ENCODE assay signal across 8 cellular contexts in the genomic region with DNA sequence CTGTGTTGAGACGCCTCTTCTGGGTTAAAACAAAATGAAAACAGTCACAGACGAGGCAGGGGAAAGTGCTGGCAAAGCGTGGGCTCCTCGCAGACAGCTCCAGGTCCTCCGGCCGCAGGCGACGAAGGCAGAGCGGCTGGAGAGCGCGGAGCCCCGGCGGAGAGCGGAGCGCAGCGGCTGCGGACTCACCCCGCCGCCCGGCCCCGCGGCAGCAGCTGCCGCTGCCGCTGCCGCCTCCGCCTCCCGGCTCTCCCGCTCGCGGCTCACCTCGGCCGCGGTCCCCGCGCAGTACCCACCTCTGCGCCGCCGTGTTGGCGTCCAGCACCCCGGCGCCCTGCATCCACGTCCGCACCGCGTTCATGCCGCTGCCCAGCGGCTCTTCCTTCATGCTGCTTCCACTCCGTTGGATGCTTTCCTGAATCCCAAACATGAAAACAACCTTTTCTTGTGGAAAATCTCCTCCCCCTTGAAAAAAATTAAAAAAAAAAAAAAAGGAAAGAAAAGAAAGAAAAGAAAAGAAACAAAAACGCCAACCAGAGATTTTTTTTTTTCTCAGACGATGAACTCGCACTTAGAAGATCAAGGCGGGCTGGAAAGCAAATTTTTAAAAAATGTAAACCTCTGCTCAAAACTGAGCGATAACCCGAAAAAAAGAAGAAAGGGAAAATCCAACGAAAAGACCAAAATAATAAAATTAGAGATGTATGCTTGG. TPM values are rescaled to one million over a fixed set of nuclear protein-coding genes. Genes with fewer than 3 reads are reported as not detected.
DNase-seq lines count a peak whose midpoint lies in the region; ATAC-seq, FAIRE-seq and TF ChIP-seq lines count a peak whose summit lies in the region.

No MANE protein-coding gene starts in this region.

- H3K27ac ChIP-seq in pancreas = peak overlapping the region in 2 of 4 donors; percentile 65 to 68

- H3K4me3 ChIP-seq in NT2/D1 (ENCODE audit: insufficient read length, low read depth) (peak overlapping the region; percentile 45), pancreas (peak overlapping the region; percentile 28 to 48 (median 34))

- no peak for TF ChIP-seq CTCF in pancreas (IDR thresholded peaks at IDR 0.05)

- H3K27me3 ChIP-seq in NT2/D1 (ENCODE audit: insufficient read depth, insufficient read length) (peaks cover 67% of the 10 kb centered on the region), pancreas (peaks cover 0 to 13% (median 0%) of the 10 kb centered on the region in 4 donors)

- FAIRE-seq in pancreas (lab: Jason Lieb, UNC) = no peak

- intact Hi-C loops in pancreas (cut with DNase I) = no loop called here

- ATAC-seq in HG02759 (IDR thresholded peaks at IDR 0.05; ENCODE audit: unreplicated experiment) (peak; percentile 32), pancreas (peak; percentile 32 to 59 (median 40)), HG02840 (IDR thresholded peaks at IDR 0.05; ENCODE audit: low FRiP score, unreplicated experiment) (no peak)

- H3K36me3 ChIP-seq in NT2/D1 (ENCODE audit: insufficient read depth, insufficient read length, low read length) (no peaks in the 10 kb centered on the region), pancreas (no peaks in the 10 kb centered on the region)

- H3K4me1 ChIP-seq in NT2/D1 (ENCODE audit: insufficient read depth, insufficient read length) (no peaks in the 10 kb centered on the region), pancreas (peaks cover 0 to 4% (median 0%) of the 10 kb centered on the region in 3 donors)

- DNase-seq in DMS153 (lab: John Stamatoyannopoulos, UW) = peak; percentile 39
- DNase-seq in DMS153 treated with DMSO at 0.1 percent for 48 hours (lab: John Stamatoyannopoulos, UW; ENCODE audit: unreplicated experiment) = no peak
- DNase-seq in NT2/D1 (ENCODE audit: low read depth, low spot score) = no peak
- DNase-seq in activated naive CD4-positive, alpha-beta T cell treated with anti-CD3 and anti-CD28 coated beads, Interleukin-2, amount 50 U/mL, for 16 hours = peak; percentile 54
- DNase-seq in globus pallidus (ENCODE audit: low spot score) = peak; percentile 20
- DNase-seq in pancreas = peak in 3 of 6 donors; percentile 14 to 70 (median 45)

- 2 to 3% methylated on average over 35 to 55 of the region's 55 CpGs for WGBS in pancreas, 2 donors

- peak overlapping the region; percentile 50 for H3K9ac ChIP-seq in NT2/D1 (ENCODE audit: insufficient read length, low read depth)

- no peaks in the 10 kb centered on the region for H3K9me3 ChIP-seq in NT2/D1 (ENCODE audit: insufficient read depth, low read length)
- no peaks in the 10 kb centered on the region for H3K9me3 ChIP-seq in pancreas

RNA-seq across cellular contexts. Expression of gene EBF1, which starts 0.5 kb away (rescaled TPM):
- total RNA-seq in pancreas = 1 to 10 TPM; 1.3 to 6.1 (median 2.9) TPM
- polyA plus RNA-seq in pancreas = 1 to 10 TPM; 1.5 to 2.6 TPM

Comparison
In these comparisons a context has a peak if more than half of its experiments do, and no peak if none do; other contexts are left out.
1. DNase-seq: peak in DMS153 (single experiment), activated naive CD4-positive, alpha-beta T cell treated with anti-CD3 and anti-CD28 coated beads, Interleukin-2, amount 50 U/mL, for 16 hours (single experiment) and globus pallidus (single experiment); none in DMS153 treated with DMSO at 0.1 percent for 48 hours (single experiment) and NT2/D1 (single experiment).